ENCODE assay signal across 14 cellular contexts in genomic region chr6:14455442-14455841, GRCh38.
"Had no signal": no experiment of that assay in that cellular context is flagged by ENCODE, and none has a peak within 500 bp of the region (broad histone marks: within the 10 kb centered on the region; RNA-seq: fewer than 3 reads in every experiment).

No MANE protein-coding gene starts in this region.

- H3K27me3 Mint-ChIP-seq: activated naive CD8-positive, alpha-beta T cell; stimulated activated naive B cell treated with anti-CD40 and anti-IgM and Interleukin-4, amounts not matched to agents 10 μg/mL and 1 μg/mL and 100 μg/mL, for 72 hours had no signal

- H3K4me3 Mint-ChIP-seq: activated naive CD8-positive, alpha-beta T cell; stimulated activated naive B cell treated with anti-CD40 and anti-IgM and Interleukin-4, amounts not matched to agents 10 μg/mL and 1 μg/mL and 100 μg/mL, for 72 hours had no signal

- H3K36me3 Mint-ChIP-seq: activated naive CD8-positive, alpha-beta T cell; natural killer cell had no signal

- H3K4me3 ChIP-seq: cardiac muscle cell, heart right ventricle had no signal

- ATAC-seq: activated CD8-positive, alpha-beta T cell treated with anti-CD3 and anti-CD28 coated beads, Interleukin-2, amount 10 ng/mL, durations not matched to agents 7 days and 5 days; natural killer cell; stimulated activated naive B cell treated with anti-CD40 and anti-IgM and Interleukin-4, amounts not matched to agents 10 μg/mL and 1 μg/mL and 100 μg/mL, for 72 hours had no signal

- DNase-seq: activated CD4-positive, CD25-positive, alpha-beta regulatory T cell; activated CD8-positive, alpha-beta memory T cell treated with anti-CD3 and anti-CD28 coated beads, Interleukin-2, amount 50 U/mL, for 48 hours; activated CD8-positive, alpha-beta T cell treated with anti-CD3 and anti-CD28 coated beads, Interleukin-2, amount 10 ng/mL, durations not matched to agents 7 days and 5 days; activated gamma-delta T cell; anterior cingulate cortex; heart right ventricle; natural killer cell; nucleus accumbens; right cardiac atrium; small intestine; stimulated activated naive B cell treated with anti-CD40 and anti-IgM and Interleukin-4, amounts not matched to agents 10 μg/mL and 1 μg/mL and 100 μg/mL, for 72 hours; T-helper 2 cell had no signal

- H3K9me3 Mint-ChIP-seq: natural killer cell; stimulated activated naive B cell treated with anti-CD40 and anti-IgM and Interleukin-4, amounts not matched to agents 10 μg/mL and 1 μg/mL and 100 μg/mL, for 72 hours had no signal

- H3K27ac Mint-ChIP-seq: stimulated activated naive B cell treated with anti-CD40 and anti-IgM and Interleukin-4, amounts not matched to agents 10 μg/mL and 1 μg/mL and 100 μg/mL, for 72 hours had no signal
